19 cellular contexts compared by ENCODE assay signal in genomic region chr16:81427245-81427644, GRCh38. TPM values are rescaled to one million over a fixed set of nuclear protein-coding genes. Genes with fewer than 3 reads are reported as not detected.
DNase-seq lines count a peak whose midpoint lies in the region; ATAC-seq lines count a peak whose summit lies in the region.
"Had no signal": no experiment of that assay in that cellular context is flagged by ENCODE, and none has a peak within 500 bp of the region (broad histone marks: within the 10 kb centered on the region; RNA-seq: fewer than 3 reads in every experiment).

No MANE protein-coding gene starts in this region.

- ATAC-seq in activated CD8-positive, alpha-beta T cell treated with anti-CD3 and anti-CD28 coated beads, Interleukin-2, amount 10 ng/mL, durations not matched to agents 7 days and 5 days: no peak

- peaks cover 0 to 5% (median 5%) of the 10 kb centered on the region in 3 donors for H3K27me3 Mint-ChIP-seq in immature natural killer cell (ENCODE audit: low read depth in 3 of 3)
- peaks cover 13% of the 10 kb centered on the region for H3K27me3 Mint-ChIP-seq in activated CD8-positive, alpha-beta T cell treated with anti-CD3 and anti-CD28 coated beads, Interleukin-2, amount 10 ng/mL, durations not matched to agents 7 days and 5 days (ENCODE audit: low read depth)
- H3K27me3 Mint-ChIP-seq: CD4-positive, CD25-positive, alpha-beta regulatory T cell had no signal

- H3K4me1 Mint-ChIP-seq in immature natural killer cell: peaks cover 22 to 29% of the 10 kb centered on the region in 2 donors
- H3K4me1 Mint-ChIP-seq in activated CD8-positive, alpha-beta T cell treated with anti-CD3 and anti-CD28 coated beads, Interleukin-2, amount 10 ng/mL, durations not matched to agents 7 days and 5 days (ENCODE audit: low read depth): peaks cover 12% of the 10 kb centered on the region

- DNase-seq in NCI-H2107 treated with DMSO at 0.1 percent for 48 hours (lab: John Stamatoyannopoulos, UW; ENCODE audit: unreplicated experiment) (peak; percentile 26), NCI-H2107 (lab: John Stamatoyannopoulos, UW) (no peak), DMS79 (lab: John Stamatoyannopoulos, UW) (peak; percentile 47), NCI-H510A (lab: John Stamatoyannopoulos, UW) (peak; percentile 35), immature natural killer cell (peak in 2 of 3 donors; percentile 27 to 54), GDM1 (lab: John Stamatoyannopoulos, UW) (no peak)
- DNase-seq in activated CD8-positive, alpha-beta T cell treated with anti-CD3 and anti-CD28 coated beads, Interleukin-2, amount 10 ng/mL, durations not matched to agents 7 days and 5 days: no peak
- DNase-seq: CD4-positive, CD25-positive, alpha-beta regulatory T cell; DMS53; KG1; MG63; NCI-H1694; NCI-H2081 treated with DMSO at 0.1 percent for 48 hours; NCI-H526; NCI-H82; NK-92 treated with Interleukin-12 subunit alpha and Interleukin-12 subunit beta, amount 100 ng/mL, for 24 hours; Right ventricle myocardium superior; RPMI8226; T-helper 2 cell had no signal

- H3K27ac Mint-ChIP-seq in immature natural killer cell: peak overlapping the region; percentile 33 to 85 (median 74)
- no peak overlapping the region for H3K27ac Mint-ChIP-seq in activated CD8-positive, alpha-beta T cell treated with anti-CD3 and anti-CD28 coated beads, Interleukin-2, amount 10 ng/mL, durations not matched to agents 7 days and 5 days

- no peaks in the 10 kb centered on the region for H3K36me3 Mint-ChIP-seq in immature natural killer cell
- no peaks in the 10 kb centered on the region for H3K36me3 Mint-ChIP-seq in activated CD8-positive, alpha-beta T cell treated with anti-CD3 and anti-CD28 coated beads, Interleukin-2, amount 10 ng/mL, durations not matched to agents 7 days and 5 days (ENCODE audit: low read depth)
- H3K36me3 Mint-ChIP-seq: CD4-positive, CD25-positive, alpha-beta regulatory T cell had no signal

- POLR2A ChIA-PET in activated CD8-positive, alpha-beta T cell treated with anti-CD3 and anti-CD28 coated beads, Interleukin-2, amount 10 ng/mL, durations not matched to agents 7 days and 5 days (lab: Charles Lee): no interaction called here

- H3K9me3 Mint-ChIP-seq in immature natural killer cell: no peaks in the 10 kb centered on the region
- no peaks in the 10 kb centered on the region for H3K9me3 Mint-ChIP-seq in activated CD8-positive, alpha-beta T cell treated with anti-CD3 and anti-CD28 coated beads, Interleukin-2, amount 10 ng/mL, durations not matched to agents 7 days and 5 days (ENCODE audit: insufficient read depth)
- H3K9me3 Mint-ChIP-seq: CD4-positive, CD25-positive, alpha-beta regulatory T cell had no signal

- peak overlapping the region in 2 of 5 donors; percentile 15 to 50 for H3K4me3 Mint-ChIP-seq in immature natural killer cell
- no peak overlapping the region for H3K4me3 Mint-ChIP-seq in activated CD8-positive, alpha-beta T cell treated with anti-CD3 and anti-CD28 coated beads, Interleukin-2, amount 10 ng/mL, durations not matched to agents 7 days and 5 days
- H3K4me3 Mint-ChIP-seq: CD4-positive, CD25-positive, alpha-beta regulatory T cell had no signal

- CTCF ChIA-PET in activated CD8-positive, alpha-beta T cell treated with anti-CD3 and anti-CD28 coated beads, Interleukin-2, amount 10 ng/mL, durations not matched to agents 7 days and 5 days (lab: Charles Lee): interaction anchor here (0.7 kb wide), 1 partner anchor 252 kb away, joined by 4 read pairs; no protein-coding TSS in a partner anchor

RNA-seq across cellular contexts. Expression of gene CMIP, which starts 17.4 kb away (rescaled TPM):
- polyA plus RNA-seq in immature natural killer cell: 1 to 10 TPM in 1 of 3 donors, under 1 TPM in 1, not detected in 1; 0.53 to 1.7 TPM
- total RNA-seq in activated CD8-positive, alpha-beta T cell treated with anti-CD3 and anti-CD28 coated beads, Interleukin-2, amount 10 ng/mL, durations not matched to agents 7 days and 5 days: 10 to 100 TPM; 62.5 to 70.4 TPM

Comparison
In these comparisons a context has a peak if more than half of its experiments do, and no peak if none do; other contexts are left out.
1. DNase-seq: peak in NCI-H2107 treated with DMSO at 0.1 percent for 48 hours (single experiment), DMS79 (single experiment), NCI-H510A (single experiment) and immature natural killer cell (2 of 3); none in NCI-H2107 (single experiment), activated CD8-positive, alpha-beta T cell treated with anti-CD3 and anti-CD28 coated beads, Interleukin-2, amount 10 ng/mL, durations not matched to agents 7 days and 5 days (single experiment) and GDM1 (single experiment).